11 cellular contexts compared by ENCODE assay signal in genomic region chr1:11063937-11064537, GRCh38. TPM values are rescaled to one million over a fixed set of nuclear protein-coding genes. Genes with fewer than 3 reads are reported as not detected.
A peak's percentile ranks its signal among the peaks of the same experiment; 100 is the strongest.
DNase-seq lines count a peak whose midpoint lies in the region; ATAC-seq, FAIRE-seq and TF ChIP-seq lines count a peak whose summit lies in the region.
"Not testable (repeated sequence)": the region's sequence is repeated elsewhere in the genome, so short reads cannot be mapped to it uniquely, and the experiment has no call there.
"Had no signal": no experiment of that assay in that cellular context is flagged by ENCODE, and none has a peak within 500 bp of the region (broad histone marks: within the 10 kb centered on the region; RNA-seq: fewer than 3 reads in every experiment).

No MANE protein-coding gene starts in this region.

- CTCF ChIA-PET in HEK293T (lab: Yijun Ruan, JAX), result interaction anchor here (0.6 to 2.5 kb wide), 3 partner anchors 18 to 32 kb away, joined by 3 to 8 read pairs (median 3); no protein-coding TSS in a partner anchor
- CTCF ChIA-PET in SK-N-SH (lab: Yijun Ruan, JAX), result interaction anchor here (0.6 to 5.3 kb wide), 6 partner anchors 9 to 187 kb away, joined by 3 to 49 read pairs (median 4); no protein-coding TSS in a partner anchor
- CTCF ChIA-PET in K562 (lab: Yijun Ruan, JAX; ENCODE audit: low intra/inter-chr PET ratio), result not testable (repeated sequence)

- peaks cover 32 to 36% of the 10 kb centered on the region in 2 donors for H3K4me1 Mint-ChIP-seq in natural killer cell treated with Interleukin-12 subunit alpha and Interleukin-12 subunit beta and Interleukin-15 and Interleukin-18, amount 100 ng/mL, for 72 hours (ENCODE audit: low read depth in 2 of 2)

- not testable (repeated sequence) for H3K4me1 ChIP-seq in SK-N-SH (ENCODE audit: control insufficient read depth in 1 of 2, insufficient read depth in 2 of 2, low read depth in 1 of 2, low read length in 1 of 2)
- H3K4me1 ChIP-seq in K562 (replicated peaks in 1 of 2; ENCODE audit: control insufficient read depth in 2 of 2, insufficient read depth in 2 of 2, low read length in 2 of 2), result peaks cover 6 to 21% of the 10 kb centered on the region in 2 experiments; a peak in 4 of 5 replicates

- H4K20me1 ChIP-seq in SK-N-SH (ENCODE audit: insufficient read depth); K562 (replicated peaks; ENCODE audit: control insufficient read depth, insufficient read depth, low read length): not testable (repeated sequence)

- not testable (repeated sequence) for H3K4me3 ChIP-seq in AG10803 (ENCODE audit: low read length); SK-N-SH (ENCODE audit: low read depth in 2 of 2, low read length in 1 of 2); K562

- DNase-seq in AG10803 (ENCODE audit: low read depth); HEK293T (ENCODE audit: extremely low spot score); natural killer cell treated with Interleukin-12 subunit alpha and Interleukin-12 subunit beta and Interleukin-15 and Interleukin-18, amount 100 ng/mL, for 72 hours (ENCODE audit: low spot score): not testable (repeated sequence)
- peak; percentile 55 for DNase-seq in NCI-H510A treated with DMSO at 0.1 percent for 48 hours (lab: John Stamatoyannopoulos, UW)
- DNase-seq in SK-N-SH, result peak; percentile 61
- peak in 1 of 4 experiments; percentile 25 for DNase-seq in K562 (ENCODE audit: extremely low read depth in 1 of 4, low spot score in 3 of 4)

- not testable (repeated sequence) for H3K27ac Mint-ChIP-seq in natural killer cell treated with Interleukin-12 subunit alpha and Interleukin-12 subunit beta and Interleukin-15 and Interleukin-18, amount 100 ng/mL, for 72 hours

- not testable (repeated sequence) for H2AFZ ChIP-seq in SK-N-SH (ENCODE audit: low read depth); K562 (ENCODE audit: low read depth, low read length)

- peaks cover 18% of the 10 kb centered on the region for H3K79me2 ChIP-seq in SK-N-SH (ENCODE audit: insufficient read depth)
- H3K79me2 ChIP-seq in K562 (ENCODE audit: control insufficient read depth, insufficient read depth, low read length), result peaks cover 29% of the 10 kb centered on the region

- H3K4me3 Mint-ChIP-seq in natural killer cell treated with Interleukin-12 subunit alpha and Interleukin-12 subunit beta and Interleukin-15 and Interleukin-18, amount 100 ng/mL, for 72 hours, result peak overlapping the region; percentile 63

- H3K27me3 Mint-ChIP-seq in natural killer cell treated with Interleukin-12 subunit alpha and Interleukin-12 subunit beta and Interleukin-15 and Interleukin-18, amount 100 ng/mL, for 72 hours, result not testable (repeated sequence)

- H3K9ac ChIP-seq in SK-N-SH, result not testable (repeated sequence)
- peak overlapping the region in 1 of 2 experiments; percentile 63; a peak in 1 of 4 replicates for H3K9ac ChIP-seq in K562 (ENCODE audit: insufficient read depth in 1 of 2, low read depth in 2 of 2, low read length in 2 of 2)

- not testable (repeated sequence) for ATAC-seq in K562; natural killer cell treated with Interleukin-12 subunit alpha and Interleukin-12 subunit beta and Interleukin-15 and Interleukin-18, amount 100 ng/mL, for 72 hours

- H3K9me3 ChIP-seq in SK-N-SH; K562 (replicated peaks; ENCODE audit: control insufficient read depth, insufficient read depth, low read depth, low read length): not testable (repeated sequence)

- FAIRE-seq in K562 (lab: Jason Lieb, UNC), result not testable (repeated sequence)

- in situ Hi-C loops in K562 (cut with MboI), result not testable (repeated sequence)

- TF ChIP-seq CTCF in AG10803 (conservative IDR thresholded peaks at IDR 0.05; ENCODE audit: low read length) (0 out of 2 replicates have a peak, but pooled peaks have one; percentile 8), SK-N-SH (IDR thresholded peaks at IDR 0.05) (peak; percentile 28; the same call in 1 of the 2 replicates), K562 (IDR thresholded peaks at IDR 0.05 in 2 of 3, conservative IDR thresholded peaks at IDR 0.05 in 1 of 3; ENCODE audit: insufficient read depth in 2 of 3, low read depth in 1 of 3, low read length in 3 of 3) (peak; percentile 30 to 46 (median 41); a peak in 4 of 6 replicates)

- not testable (repeated sequence) for H3K4me2 ChIP-seq in SK-N-SH; K562 (ENCODE audit: insufficient read depth, low read length)

- H3F3A ChIP-seq in SK-N-SH (replicated peaks; ENCODE audit: insufficient read depth), result peaks cover 14% of the 10 kb centered on the region

- intact Hi-C loops in K562 (cut with micrococcal nuclease), result not testable (repeated sequence)

- not testable (repeated sequence) for BruUV-seq in K562 (replicated peaks; lab: Mats Ljungman, UMichigan)

- TF ChIP-seq EP300 in SK-N-SH (IDR thresholded peaks at IDR 0.05; ENCODE audit: borderline replicate concordance in 1 of 2, low read depth in 1 of 2, low read length in 1 of 2); K562 (IDR thresholded peaks at IDR 0.05; ENCODE audit: low read length): not testable (repeated sequence)

- not testable (repeated sequence) for H3K27me3 ChIP-seq in SK-N-SH (ENCODE audit: insufficient read depth); K562 (ENCODE audit: control insufficient read depth in 2 of 2, insufficient read depth in 2 of 2, low read length in 2 of 2)

- H3K36me3 ChIP-seq in SK-N-SH (replicated peaks in 1 of 2; ENCODE audit: control insufficient read depth in 1 of 2, insufficient read depth in 2 of 2, low read length in 1 of 2) (peaks cover 35 to 37% of the 10 kb centered on the region in 2 experiments), K562 (ENCODE audit: control insufficient read depth, insufficient read depth, low read length) (peaks cover 65% of the 10 kb centered on the region; the same call in 2 of the 3 replicates)

- not testable (repeated sequence) for H3K27ac ChIP-seq in SK-N-SH (ENCODE audit: low read depth in 2 of 2, low read length in 1 of 2); K562 (ENCODE audit: extremely low read depth, low read depth, low read length)

- H3K9me1 ChIP-seq in K562 (ENCODE audit: control insufficient read depth, insufficient read depth, low read length), result not testable (repeated sequence)

- H3K36me3 Mint-ChIP-seq in natural killer cell treated with Interleukin-12 subunit alpha and Interleukin-12 subunit beta and Interleukin-15 and Interleukin-18, amount 100 ng/mL, for 72 hours, result peaks cover 11% of the 10 kb centered on the region

- H3K9me3 Mint-ChIP-seq in natural killer cell treated with Interleukin-12 subunit alpha and Interleukin-12 subunit beta and Interleukin-15 and Interleukin-18, amount 100 ng/mL, for 72 hours, result not testable (repeated sequence)

- TF ChIP-seq POLR2A in K562 (conservative IDR thresholded peaks at IDR 0.05), result not testable (repeated sequence)

- 90% methylated on average over 18 of the region's 18 CpGs for WGBS in SK-N-SH (ENCODE audit: low lambda C conversion rate)
- 80% methylated on average over 18 of the region's 18 CpGs for WGBS in K562 (ENCODE audit: insufficient coverage, low coverage, missing lambda C conversion rate)

- peak; percentile 35; the same call in 1 of the 2 replicates for TF ChIP-seq RAD21 in SK-N-SH (IDR thresholded peaks at IDR 0.05; ENCODE audit: low read length)
- not testable (repeated sequence) for TF ChIP-seq RAD21 in K562 (CRISPR knock-in tag; conservative IDR thresholded peaks at IDR 0.05 in 1 of 2, IDR thresholded peaks at IDR 0.05 in 1 of 2)

- not testable (repeated sequence) for H3K9me2 ChIP-seq in SK-N-SH

- POLR2A ChIA-PET in HEK293T (lab: Yijun Ruan, JAX), result interaction anchor here (1.4 to 1.5 kb wide), 2 partner anchors 27 to 35 kb away, joined by 6 read pairs; partner anchors contain the start of gene EXOSC10
- POLR2A ChIA-PET in SK-N-SH (lab: Yijun Ruan, JAX), result not testable (repeated sequence)
- POLR2A ChIA-PET in K562 (lab: Yijun Ruan, JAX), result interaction anchor here (0.6 to 1.1 kb wide), 5 partner anchors 15 to 300 kb away, joined by 3 to 4 read pairs (median 3); no protein-coding TSS in a partner anchor

RNA-seq across cellular contexts. Expression of gene SRM, which starts 4.2 kb away (rescaled TPM):
- 60.9 and 105 TPM in 2 replicates for polyA plus RNA-seq in SK-N-SH (2012; rRNA removed)
- polyA plus RNA-seq in SK-N-SH (2012; cell fraction: cytosol; rRNA removed), result 82.2 and 124 TPM in 2 replicates
- 61.2 and 80.1 TPM in 2 replicates for polyA plus RNA-seq in SK-N-SH (2012; cell fraction: nucleus; rRNA removed)
- 25.5 and 107 TPM in 2 replicates for total RNA-seq in K562 (2011; cell fraction: chromatin; rRNA removed; ENCODE audit: low replicate concordance)
- total RNA-seq in K562 (2011; cell fraction: nucleolus; rRNA removed), result 109 and 122 TPM in 2 replicates
- total RNA-seq in K562 (2011; cell fraction: nucleoplasm; rRNA removed), result 64.7 and 103 TPM in 2 replicates
- 93.2 and 164 TPM in 2 replicates for total RNA-seq in K562 (2014; rRNA removed)
- 36.1 and 40.4 TPM in 2 replicates for total RNA-seq in K562 (2014; rRNA removed; fragmentation: Illumina TruSeq; extraction: Trizol)
- 82.5 and 95.0 TPM in 2 replicates for total RNA-seq in K562 (2015; rRNA removed; fragmentation: Illumina TruSeq; extraction: Trizol)
- 373 and 403 TPM in 2 replicates for total RNA-seq in K562 (2021)
- 51.5 and 53.4 TPM in 2 replicates for polyA plus RNA-seq in K562 (2011; rRNA removed)
- polyA plus RNA-seq in K562 (2011; cell fraction: cytosol; rRNA removed), result 100 and 208 TPM in 2 replicates
- 62.9 and 103 TPM in 2 replicates for polyA plus RNA-seq in K562 (2011; cell fraction: nucleus; rRNA removed)
- polyA plus RNA-seq in K562 (2012), result 211 and 367 TPM in 2 replicates
- 296 and 340 TPM in 2 replicates for polyA plus RNA-seq in K562 (2014; fragmentation: Illumina TruSeq; extraction: Trizol)
- 10 to 100 TPM; 23.9 to 34.1 TPM for polyA plus RNA-seq in K562 (2014; fragmentation: Nextera tagmentation; extraction: Ambion mirVana)
- 143 and 176 TPM in 2 replicates for polyA plus RNA-seq in K562 (2014; rRNA removed)
- 55.4 and 73.9 TPM in 2 replicates for polyA minus RNA-seq in K562 (2011; rRNA and poly(A)+ RNA removed)
- polyA minus RNA-seq in K562 (2011; cell fraction: cytosol; rRNA and poly(A)+ RNA removed), result 241 and 294 TPM in 2 replicates
- 35.8 and 45.7 TPM in 2 replicates for polyA minus RNA-seq in K562 (2011; cell fraction: nucleus; rRNA and poly(A)+ RNA removed)
- total RNA-seq in natural killer cell treated with Interleukin-12 subunit alpha and Interleukin-12 subunit beta and Interleukin-15 and Interleukin-18, amount 100 ng/mL, for 72 hours, result 100 to 1,000 TPM in 1 of 2 donors, 10 to 100 TPM in 1; 98.2 to 209 TPM

RNA-seq across cellular contexts. Expression of gene MASP2, which starts 17.0 kb away (rescaled TPM):
- polyA plus RNA-seq in SK-N-SH (2012; rRNA removed) (not detected in 2 replicates), K562 (2011; rRNA removed) (0.03 TPM in 1 of 2 replicates, not detected in the other), K562 (2014; fragmentation: Illumina TruSeq; extraction: Trizol) (not detected in 2 replicates), K562 (2014; fragmentation: Nextera tagmentation; extraction: Ambion mirVana) (under 1 TPM; 0.01 to 0.06 TPM), K562 (2014; rRNA removed) (0.11 and 0.23 TPM in 2 replicates)
- polyA plus RNA-seq in SK-N-SH (2012; cell fraction: cytosol; rRNA removed), result not detected in 2 replicates
- polyA plus RNA-seq in SK-N-SH (2012; cell fraction: nucleus; rRNA removed), result 0.05 and 0.21 TPM in 2 replicates
- 0.49 and 1.1 TPM in 2 replicates for total RNA-seq in K562 (2011; cell fraction: chromatin; rRNA removed; ENCODE audit: low replicate concordance)
- 0.33 and 0.39 TPM in 2 replicates for total RNA-seq in K562 (2011; cell fraction: nucleolus; rRNA removed)
- 0.37 and 0.38 TPM in 2 replicates for total RNA-seq in K562 (2011; cell fraction: nucleoplasm; rRNA removed)
- total RNA-seq in K562 (2014; rRNA removed) (0.08 TPM in 1 of 2 replicates, not detected in the other), K562 (2014; rRNA removed; fragmentation: Illumina TruSeq; extraction: Trizol) (0.07 TPM in 1 of 2 replicates, not detected in the other), K562 (2015; rRNA removed; fragmentation: Illumina TruSeq; extraction: Trizol) (not detected in 2 replicates), K562 (2021) (0.09 and 0.27 TPM in 2 replicates)
- polyA plus RNA-seq in K562 (2011; cell fraction: cytosol; rRNA removed), result 0.03 and 0.09 TPM in 2 replicates
- polyA plus RNA-seq in K562 (2011; cell fraction: nucleus; rRNA removed), result 0.14 and 0.28 TPM in 2 replicates
- 0.76 and 1.9 TPM in 2 replicates for polyA plus RNA-seq in K562 (2012)
- polyA minus RNA-seq in K562 (2011; rRNA and poly(A)+ RNA removed), result not detected in 2 replicates
- not detected in 2 replicates for polyA minus RNA-seq in K562 (2011; cell fraction: cytosol; rRNA and poly(A)+ RNA removed)
- polyA minus RNA-seq in K562 (2011; cell fraction: nucleus; rRNA and poly(A)+ RNA removed), result 0.11 and 0.13 TPM in 2 replicates
- under 1 TPM; 0.31 to 0.33 TPM for total RNA-seq in natural killer cell treated with Interleukin-12 subunit alpha and Interleukin-12 subunit beta and Interleukin-15 and Interleukin-18, amount 100 ng/mL, for 72 hours
- total RNA-seq: CD4-positive, alpha-beta memory T cell; Daoy; right atrium auricular region; stomach; ureter had no signal
- polyA plus RNA-seq: stomach had no signal

RNA-seq across cellular contexts. Expression of gene EXOSC10, which starts 35.6 kb away (rescaled TPM):
- polyA plus RNA-seq in SK-N-SH (2012; rRNA removed) (62.5 and 79.8 TPM in 2 replicates), K562 (2011; rRNA removed) (93.8 and 94.1 TPM in 2 replicates), K562 (2014; fragmentation: Illumina TruSeq; extraction: Trizol) (121 and 146 TPM in 2 replicates), K562 (2014; fragmentation: Nextera tagmentation; extraction: Ambion mirVana) (10 to 100 TPM; 23.4 to 61.4 TPM), K562 (2014; rRNA removed) (130 and 150 TPM in 2 replicates)
- polyA plus RNA-seq in SK-N-SH (2012; cell fraction: cytosol; rRNA removed), result 38.4 and 42.5 TPM in 2 replicates
- 151 and 225 TPM in 2 replicates for polyA plus RNA-seq in SK-N-SH (2012; cell fraction: nucleus; rRNA removed)
- 296 and 313 TPM in 2 replicates for total RNA-seq in K562 (2011; cell fraction: chromatin; rRNA removed; ENCODE audit: low replicate concordance)
- 135 and 164 TPM in 2 replicates for total RNA-seq in K562 (2011; cell fraction: nucleolus; rRNA removed)
- 188 and 208 TPM in 2 replicates for total RNA-seq in K562 (2011; cell fraction: nucleoplasm; rRNA removed)
- total RNA-seq in K562 (2014; rRNA removed) (123 and 125 TPM in 2 replicates), K562 (2014; rRNA removed; fragmentation: Illumina TruSeq; extraction: Trizol) (91.0 and 91.1 TPM in 2 replicates), K562 (2015; rRNA removed; fragmentation: Illumina TruSeq; extraction: Trizol) (114 and 115 TPM in 2 replicates), K562 (2021) (101 and 105 TPM in 2 replicates)
- 72.7 and 82.6 TPM in 2 replicates for polyA plus RNA-seq in K562 (2011; cell fraction: cytosol; rRNA removed)
- polyA plus RNA-seq in K562 (2011; cell fraction: nucleus; rRNA removed), result 226 and 287 TPM in 2 replicates
- 75.0 and 77.2 TPM in 2 replicates for polyA plus RNA-seq in K562 (2012)
- polyA minus RNA-seq in K562 (2011; rRNA and poly(A)+ RNA removed), result 128 and 135 TPM in 2 replicates
- 39.3 and 50.5 TPM in 2 replicates for polyA minus RNA-seq in K562 (2011; cell fraction: cytosol; rRNA and poly(A)+ RNA removed)
- 64.6 and 144 TPM in 2 replicates for polyA minus RNA-seq in K562 (2011; cell fraction: nucleus; rRNA and poly(A)+ RNA removed)
- 100 to 1,000 TPM in 1 of 2 donors, 10 to 100 TPM in 1; 69.6 to 120 TPM for total RNA-seq in natural killer cell treated with Interleukin-12 subunit alpha and Interleukin-12 subunit beta and Interleukin-15 and Interleukin-18, amount 100 ng/mL, for 72 hours

RNA-seq across cellular contexts. Expression of gene TARDBP, which starts 51.6 kb away (rescaled TPM):
- 156 and 207 TPM in 2 replicates for polyA plus RNA-seq in SK-N-SH (2012; rRNA removed)
- 151 and 217 TPM in 2 replicates for polyA plus RNA-seq in SK-N-SH (2012; cell fraction: cytosol; rRNA removed)
- 379 and 436 TPM in 2 replicates for polyA plus RNA-seq in SK-N-SH (2012; cell fraction: nucleus; rRNA removed)
- total RNA-seq in K562 (2011; cell fraction: chromatin; rRNA removed; ENCODE audit: low replicate concordance), result 242 and 417 TPM in 2 replicates
- total RNA-seq in K562 (2011; cell fraction: nucleolus; rRNA removed), result 197 and 216 TPM in 2 replicates
- total RNA-seq in K562 (2011; cell fraction: nucleoplasm; rRNA removed), result 336 and 397 TPM in 2 replicates
- 129 TPM in 2 replicates for total RNA-seq in K562 (2014; rRNA removed)
- total RNA-seq in K562 (2014; rRNA removed; fragmentation: Illumina TruSeq; extraction: Trizol), result 176 and 198 TPM in 2 replicates
- total RNA-seq in K562 (2015; rRNA removed; fragmentation: Illumina TruSeq; extraction: Trizol), result 206 and 220 TPM in 2 replicates
- total RNA-seq in K562 (2021), result 211 and 243 TPM in 2 replicates
- 220 and 244 TPM in 2 replicates for polyA plus RNA-seq in K562 (2011; rRNA removed)
- 83.0 and 130 TPM in 2 replicates for polyA plus RNA-seq in K562 (2011; cell fraction: cytosol; rRNA removed)
- polyA plus RNA-seq in K562 (2011; cell fraction: nucleus; rRNA removed), result 341 and 531 TPM in 2 replicates
- polyA plus RNA-seq in K562 (2012), result 176 and 348 TPM in 2 replicates
- 358 and 487 TPM in 2 replicates for polyA plus RNA-seq in K562 (2014; fragmentation: Illumina TruSeq; extraction: Trizol)
- polyA plus RNA-seq in K562 (2014; fragmentation: Nextera tagmentation; extraction: Ambion mirVana), result 100 to 1,000 TPM; 122 to 285 TPM
- 403 and 515 TPM in 2 replicates for polyA plus RNA-seq in K562 (2014; rRNA removed)
- 180 and 229 TPM in 2 replicates for polyA minus RNA-seq in K562 (2011; rRNA and poly(A)+ RNA removed)
- 96.8 and 129 TPM in 2 replicates for polyA minus RNA-seq in K562 (2011; cell fraction: cytosol; rRNA and poly(A)+ RNA removed)
- polyA minus RNA-seq in K562 (2011; cell fraction: nucleus; rRNA and poly(A)+ RNA removed), result 160 and 216 TPM in 2 replicates
- total RNA-seq in natural killer cell treated with Interleukin-12 subunit alpha and Interleukin-12 subunit beta and Interleukin-15 and Interleukin-18, amount 100 ng/mL, for 72 hours, result 100 to 1,000 TPM; 147 to 226 TPM
